ENCODE assay signal across 22 cellular contexts in genomic region chr10:69372126-69372980, GRCh38. TPM values are rescaled to one million over a fixed set of nuclear protein-coding genes. Genes with fewer than 3 reads are reported as not detected.
DNase-seq lines count a peak whose midpoint lies in the region; ATAC-seq and TF ChIP-seq lines count a peak whose summit lies in the region.
"Had no signal": no experiment of that assay in that cellular context is flagged by ENCODE, and none has a peak within 500 bp of the region (broad histone marks: within the 10 kb centered on the region; RNA-seq: fewer than 3 reads in every experiment).

No MANE protein-coding gene starts in this region.

- POLR2A ChIA-PET in activated CD4-positive, alpha-beta T cell treated with anti-CD3 and anti-CD28 coated beads for 36 hours (lab: Charles Lee), result no interaction called here
- POLR2A ChIA-PET in IMR-90 (lab: Charles Lee; ENCODE audit: unreplicated experiment), result interaction anchor here (0.7 kb wide), 1 partner anchor 380 kb away, joined by 5 read pairs; no protein-coding TSS in a partner anchor

- H3K9me1 ChIP-seq in IMR-90 (ENCODE audit: insufficient read depth, low read length), result peaks cover 7% of the 10 kb centered on the region

- H2BK12ac ChIP-seq in trophoblast cell (ENCODE audit: low read length), result no peak overlapping the region

- H2BK120ac ChIP-seq in IMR-90 (ENCODE audit: low read depth, low read length), result no peak overlapping the region
- no peak overlapping the region for H2BK120ac ChIP-seq in trophoblast cell (ENCODE audit: insufficient read depth, low read length, poor library complexity)

- H3K9me3 ChIP-seq in IMR-90 (ENCODE audit: control insufficient read depth, insufficient read depth, low read length) (no peaks in the 10 kb centered on the region), endodermal cell (ENCODE audit: control insufficient read depth, low read length) (no peaks in the 10 kb centered on the region), trophoblast cell (ENCODE audit: insufficient read depth, low read depth, low read length) (no peaks in the 10 kb centered on the region)
- H3K9me3 ChIP-seq: left lung, tibial nerve had no signal

- no peaks in the 10 kb centered on the region for H3K27me3 ChIP-seq in IMR-90 (ENCODE audit: control insufficient read depth, insufficient read depth, low read length)
- H3K27me3 ChIP-seq in endodermal cell (ENCODE audit: control insufficient read depth, insufficient read depth, low read length, poor library complexity, severe bottlenecking), result no peaks in the 10 kb centered on the region
- no peaks in the 10 kb centered on the region for H3K27me3 ChIP-seq in trophoblast cell (ENCODE audit: insufficient read depth, low read length)
- H3K27me3 ChIP-seq: left lung, tibial nerve had no signal

- no peak for TF ChIP-seq POLR2A in IMR-90 (IDR thresholded peaks at IDR 0.05; ENCODE audit: low read depth, low read length)

- H3K14ac ChIP-seq in IMR-90 (replicated peaks; ENCODE audit: low read depth, low read length) (no peak overlapping the region), trophoblast cell (ENCODE audit: low read length) (no peak overlapping the region)

- CTCF ChIA-PET in activated CD4-positive, alpha-beta T cell treated with anti-CD3 and anti-CD28 coated beads for 36 hours (lab: Charles Lee), result interaction anchor here (0.7 to 1.3 kb wide), 2 partner anchors 21 to 249 kb away, joined by 4 to 5 read pairs; no protein-coding TSS in a partner anchor
- CTCF ChIA-PET in IMR-90 (lab: Yijun Ruan, JAX), result no interaction called here

- H3K56ac ChIP-seq in IMR-90 (ENCODE audit: extremely low read depth, insufficient read depth, low read length), result no peak overlapping the region

- DNase-seq in activated CD4-positive, alpha-beta T cell treated with anti-CD3 and anti-CD28 coated beads for 36 hours, result no peak
- no peak for DNase-seq in activated CD4-positive, alpha-beta T cell treated with anti-CD3 and anti-CD28 coated beads, Interleukin-2, amount 50 U/mL, for 48 hours
- DNase-seq in IMR-90, result peak; percentile 41
- DNase-seq in endodermal cell, result no peak
- DNase-seq in trophoblast cell, result peak; percentile 87 to 98
- no peak for DNase-seq in glutamatergic neuron
- DNase-seq in cerebellum (ENCODE audit: low spot score), result no peak
- DNase-seq: activated CD4-positive, alpha-beta T cell treated with anti-CD3 and anti-CD28 coated beads for 1 hour; activated CD8-positive, alpha-beta memory T cell treated with anti-CD3 and anti-CD28 coated beads, Interleukin-2, amount 50 U/mL, for 4 hours; activated gamma-delta T cell treated with Interleukin-2 at 50 U/mL for 16 hours; aorta; DND-41; left lung; NCI-H1048; NCI-H748 treated with DMSO at 0.1 percent for 48 hours; retina; stimulated activated naive CD4-positive, alpha-beta T cell treated with Interleukin-2 at 50 U/mL for 16 hours had no signal

- peaks cover 69% of the 10 kb centered on the region for H3K36me3 Mint-ChIP-seq in activated CD4-positive, alpha-beta T cell treated with anti-CD3 and anti-CD28 coated beads for 36 hours (ENCODE audit: low read depth)
- H3K36me3 Mint-ChIP-seq in endodermal cell (ENCODE audit: low read depth), result peaks cover 35% of the 10 kb centered on the region
- H3K36me3 Mint-ChIP-seq in glutamatergic neuron (ENCODE audit: unreplicated experiment), result peaks cover 14% of the 10 kb centered on the region

- intact Hi-C loops in activated CD4-positive, alpha-beta T cell treated with anti-CD3 and anti-CD28 coated beads for 36 hours (cut with DNase I, micrococcal nuclease), result no loop called here
- intact Hi-C loops in IMR-90 (cut with micrococcal nuclease), result no loop called here

- in situ Hi-C loops in IMR-90 (cut with MboI; ENCODE audit: low sequenced_read_pairs), result no loop called here

- no peak overlapping the region for H2BK20ac ChIP-seq in IMR-90 (ENCODE audit: low read depth, low read length)

- H3K4me1 Mint-ChIP-seq in activated CD4-positive, alpha-beta T cell treated with anti-CD3 and anti-CD28 coated beads for 36 hours, result peaks cover 9% of the 10 kb centered on the region
- H3K4me1 Mint-ChIP-seq in endodermal cell (peaks cover 10% of the 10 kb centered on the region), glutamatergic neuron (ENCODE audit: low read depth, unreplicated experiment) (peaks cover 16% of the 10 kb centered on the region)

- H3K9me3 Mint-ChIP-seq in activated CD4-positive, alpha-beta T cell treated with anti-CD3 and anti-CD28 coated beads for 36 hours (ENCODE audit: low read depth), result no peaks in the 10 kb centered on the region
- no peaks in the 10 kb centered on the region for H3K9me3 Mint-ChIP-seq in endodermal cell
- H3K9me3 Mint-ChIP-seq in glutamatergic neuron (ENCODE audit: unreplicated experiment), result peaks cover 5% of the 10 kb centered on the region

- 0 out of 2 replicates have a peak, but pooled peaks cover 2% of the 10 kb centered on the region for H3K4me1 ChIP-seq in IMR-90 (ENCODE audit: control insufficient read depth, insufficient read depth, low read length)
- H3K4me1 ChIP-seq in endodermal cell (ENCODE audit: control insufficient read depth, insufficient read depth, low read length), result no peaks in the 10 kb centered on the region
- peaks cover 2 to 11% of the 10 kb centered on the region in 2 experiments for H3K4me1 ChIP-seq in trophoblast cell (ENCODE audit: control insufficient read depth in 1 of 2, insufficient read depth in 2 of 2, low read length in 2 of 2)

- H3K4me3 Mint-ChIP-seq in activated CD4-positive, alpha-beta T cell treated with anti-CD3 and anti-CD28 coated beads for 36 hours, result no peak overlapping the region
- H3K4me3 Mint-ChIP-seq in endodermal cell, result no peak overlapping the region
- H3K4me3 Mint-ChIP-seq in glutamatergic neuron (ENCODE audit: unreplicated experiment), result no peak overlapping the region

- H2AK9ac ChIP-seq in IMR-90 (replicated peaks; ENCODE audit: low read depth, low read length, poor library complexity), result no peak overlapping the region

- H3K9ac ChIP-seq in IMR-90 (ENCODE audit: low read depth, low read length) (no peak overlapping the region), endodermal cell (ENCODE audit: extremely low read depth, low read length, poor library complexity, severe bottlenecking) (no peak overlapping the region), trophoblast cell (ENCODE audit: low read length) (no peak overlapping the region)
- H3K9ac ChIP-seq: KMS-11 had no signal

- H3K27me3 Mint-ChIP-seq in activated CD4-positive, alpha-beta T cell treated with anti-CD3 and anti-CD28 coated beads for 36 hours, result no peaks in the 10 kb centered on the region
- no peaks in the 10 kb centered on the region for H3K27me3 Mint-ChIP-seq in endodermal cell (ENCODE audit: insufficient read depth)
- peaks cover 12% of the 10 kb centered on the region for H3K27me3 Mint-ChIP-seq in glutamatergic neuron (ENCODE audit: unreplicated experiment)

- no peak overlapping the region for H4K91ac ChIP-seq in IMR-90 (ENCODE audit: insufficient read depth, low read depth, low read length)
- no peak overlapping the region for H4K91ac ChIP-seq in trophoblast cell (ENCODE audit: low read depth, low read length)

- H2AK5ac ChIP-seq in IMR-90 (ENCODE audit: low read depth, low read length) (no peak overlapping the region; the same call in 1 of the 2 replicates), trophoblast cell (ENCODE audit: low read length) (no peak overlapping the region)

- H3K23ac ChIP-seq in IMR-90 (ENCODE audit: low read depth, low read length) (no peak overlapping the region), trophoblast cell (ENCODE audit: low read length) (no peak overlapping the region)

- H2AFZ ChIP-seq in IMR-90 (replicated peaks; ENCODE audit: low read length, poor library complexity) (no peak overlapping the region), trophoblast cell (ENCODE audit: insufficient read depth, low read length, poor library complexity) (no peak overlapping the region)

- H3K4me3 ChIP-seq in IMR-90 (ENCODE audit: insufficient read depth, low read depth, low read length) (no peak overlapping the region), endodermal cell (ENCODE audit: low read length) (no peak overlapping the region), trophoblast cell (ENCODE audit: low read depth, low read length) (no peak overlapping the region)
- H3K4me3 ChIP-seq: left lung, tibial nerve had no signal

- peaks cover 38% of the 10 kb centered on the region for H3K36me3 ChIP-seq in IMR-90 (ENCODE audit: control insufficient read depth, insufficient read depth, low read length)
- peaks cover 19% of the 10 kb centered on the region for H3K36me3 ChIP-seq in endodermal cell (ENCODE audit: control insufficient read depth, insufficient read depth, low read length)
- H3K36me3 ChIP-seq in trophoblast cell (ENCODE audit: control insufficient read depth in 1 of 2, insufficient read depth in 2 of 2, low read length in 2 of 2), result peaks cover 40 to 53% of the 10 kb centered on the region in 2 experiments

- H3K79me2 ChIP-seq in trophoblast cell (ENCODE audit: control insufficient read depth, insufficient read depth, low read length, poor library complexity), result no peaks in the 10 kb centered on the region

- WGBS in IMR-90 (ENCODE audit: extremely low coverage in 2 of 2, insufficient read length in 1 of 2), 2 experiments, result 71% methylated on average over 2 of the region's 9 CpGs; no CpG with 5 or more reads in 1 of the 2 experiments
- 91 to 96% methylated on average over 9 of the region's 9 CpGs for WGBS in endodermal cell (ENCODE audit: insufficient coverage in 1 of 2, insufficient read length in 1 of 2), 2 experiments
- WGBS in trophoblast cell (ENCODE audit: extremely low coverage, insufficient coverage, insufficient read length), result no CpG with 5 or more reads among the region's 9 CpGs

- H2BK5ac ChIP-seq in IMR-90 (ENCODE audit: low read depth, low read length, poor library complexity, severe bottlenecking), result no peak overlapping the region
- H2BK5ac ChIP-seq in trophoblast cell (ENCODE audit: low read depth, low read length, poor library complexity), result no peak overlapping the region

- H3K27ac Mint-ChIP-seq in activated CD4-positive, alpha-beta T cell treated with anti-CD3 and anti-CD28 coated beads for 36 hours, result peak overlapping the region; percentile 42
- H3K27ac Mint-ChIP-seq in endodermal cell, result peak overlapping the region; percentile 35
- H3K27ac Mint-ChIP-seq in glutamatergic neuron (ENCODE audit: unreplicated experiment), result no peak overlapping the region

- H4K8ac ChIP-seq in IMR-90 (ENCODE audit: low read depth in 2 of 2, low read length in 2 of 2) (no peak overlapping the region), trophoblast cell (ENCODE audit: low read depth, low read length) (no peak overlapping the region)

- H3K4ac ChIP-seq in IMR-90 (ENCODE audit: low read depth, low read length) (no peak overlapping the region), trophoblast cell (ENCODE audit: low read depth, low read length) (no peak overlapping the region)

- no TSS peak for BruUV-seq in IMR-90 (replicated peaks; lab: Mats Ljungman, UMichigan)

- peaks cover 4% of the 10 kb centered on the region; the same call in 1 of the 2 replicates for H4K20me1 ChIP-seq in IMR-90 (ENCODE audit: insufficient read depth, low read length)

- TF ChIP-seq RAD21 in IMR-90 (IDR thresholded peaks at IDR 0.05; ENCODE audit: low read length), result no peak

- H3K27ac ChIP-seq in IMR-90 (ENCODE audit: insufficient read depth, low read length) (no peak overlapping the region), endodermal cell (ENCODE audit: low read depth, low read length) (no peak overlapping the region), trophoblast cell (ENCODE audit: low read depth, low read length) (no peak overlapping the region)
- H3K27ac ChIP-seq: KMS-11, left lung, tibial nerve had no signal

- TF ChIP-seq CTCF in IMR-90 (conservative IDR thresholded peaks at IDR 0.05; ENCODE audit: low read depth, low read length) (no peak), endodermal cell (conservative IDR thresholded peaks at IDR 0.05) (no peak), glutamatergic neuron (IDR thresholded peaks at IDR 0.05; ENCODE audit: partially characterized antibody, unreplicated experiment) (no peak)

- no peak for ATAC-seq in activated CD4-positive, alpha-beta T cell treated with anti-CD3 and anti-CD28 coated beads for 36 hours
- ATAC-seq in IMR-90 (ENCODE audit: low read depth) (peak; percentile 40; the same call in 1 of the 2 replicates), GM21723 (IDR thresholded peaks at IDR 0.05; ENCODE audit: unreplicated experiment) (no peak)
- ATAC-seq: left lung, SK-N-SH treated with all-trans-retinoic acid at 6 μM for 48 hours had no signal

- H3K4me2 ChIP-seq in IMR-90 (ENCODE audit: low read depth, low read length), result no peak overlapping the region
- no peak overlapping the region for H3K4me2 ChIP-seq in trophoblast cell (ENCODE audit: low read length)
- H3K4me2 ChIP-seq: KMS-11 had no signal

- H4K5ac ChIP-seq in IMR-90 (ENCODE audit: low read depth, low read length), result no peak overlapping the region

- H4K12ac ChIP-seq in trophoblast cell (ENCODE audit: low read depth, low read length), result no peak overlapping the region

- H3K79me1 ChIP-seq in IMR-90 (ENCODE audit: low read depth in 1 of 2, low read length in 2 of 2) (peaks cover 9 to 37% of the 10 kb centered on the region in 2 experiments), trophoblast cell (ENCODE audit: low read length) (no peaks in the 10 kb centered on the region)

- H2BK15ac ChIP-seq in IMR-90 (ENCODE audit: low read depth, low read length), result no peak overlapping the region

- H3K18ac ChIP-seq in IMR-90 (ENCODE audit: low read depth, low read length) (no peak overlapping the region), trophoblast cell (ENCODE audit: low read length) (no peak overlapping the region)

- dilution Hi-C loops in IMR-90 (cut with HindIII; ENCODE audit: low sequenced_read_pairs, unreplicated experiment), result no loop called here

RNA-seq across cellular contexts. Expression of gene TACR2, which starts 44.4 kb away (rescaled TPM):
- total RNA-seq in activated CD4-positive, alpha-beta T cell treated with anti-CD3 and anti-CD28 coated beads for 36 hours, result not detected
- total RNA-seq in IMR-90 (2012; rRNA removed) (not detected in 2 replicates), endodermal cell (not detected), glutamatergic neuron (ENCODE audit: unreplicated experiment) (not detected), cerebellum (0.82 TPM)
- not detected in 2 replicates for polyA plus RNA-seq in IMR-90 (2012; rRNA removed)
- polyA plus RNA-seq in IMR-90 (2012; cell fraction: cytosol; rRNA removed), result 0.03 TPM in 1 of 2 replicates, not detected in the other
- polyA plus RNA-seq in IMR-90 (2012; cell fraction: nucleus; rRNA removed; ENCODE audit: low replicate concordance), result not detected in 2 replicates
- not detected for polyA plus RNA-seq in endodermal cell (2013, experiment 1 of 2)
- polyA plus RNA-seq in endodermal cell (2013, experiment 2 of 2), result not detected
- polyA plus RNA-seq in trophoblast cell (2013), result 0.07 and 0.10 TPM in 2 replicates
- total RNA-seq: A172 had no signal

Comparison
In these comparisons a context has a peak if more than half of its experiments do, and no peak if none do; other contexts are left out.
1. DNase-seq: peak in IMR-90 (single experiment) and trophoblast cell (2 of 2); none in activated CD4-positive, alpha-beta T cell treated with anti-CD3 and anti-CD28 coated beads for 36 hours (single experiment), activated CD4-positive, alpha-beta T cell treated with anti-CD3 and anti-CD28 coated beads, Interleukin-2, amount 50 U/mL, for 48 hours (0 of 2), endodermal cell (single experiment), glutamatergic neuron (single experiment) and cerebellum (single experiment).